ENCODE assay signal across 8 cellular contexts in genomic region chr12:130871286-130872178, GRCh38. TPM values are rescaled to one million over a fixed set of nuclear protein-coding genes. Genes with fewer than 3 reads are reported as not detected.
DNase-seq lines count a peak whose midpoint lies in the region; ATAC-seq and TF ChIP-seq lines count a peak whose summit lies in the region.

Gene RAN, plus strand, starts transcription at chr12:130872066. Its CDS starts 528 bp downstream, at chr12:130872594.

- peaks cover 5% of the 10 kb centered on the region; the same call in 1 of the 2 replicates for H4K20me1 ChIP-seq in OCI-LY1 (ENCODE audit: insufficient read depth, low read length)

- peak within 1 kb of the TSS; percentile 90 for H3K27ac ChIP-seq in OCI-LY1 (ENCODE audit: low read depth, low read length, poor library complexity, severe bottlenecking)

- DNase-seq in Caki2 (ENCODE audit: low read depth) (peak; percentile 88), HuH-7 (ENCODE audit: low spot score) (peak; percentile 91), endothelial cell (ENCODE audit: low spot score) (peak; percentile 88), middle frontal gyrus (ENCODE audit: extremely low spot score, low spot score) (peak; percentile 84)
- DNase-seq in activated CD8-positive, alpha-beta memory T cell treated with anti-CD3 and anti-CD28 coated beads, Interleukin-2, amount 50 U/mL, for 48 hours, result peak; percentile 96
- peak; percentile 84 for DNase-seq in stimulated activated CD8-positive, alpha-beta memory T cell treated with anti-CD3 and anti-CD28 coated beads, Interleukin-2, amount 100 ng/mL, for 1 hour (ENCODE audit: low read depth in 2 of 2)

- peaks cover 14% of the 10 kb centered on the region for H3K4me1 Mint-ChIP-seq in endothelial cell (ENCODE audit: unreplicated experiment)

- peak within 1 kb of the TSS; percentile 94 for H3K9ac ChIP-seq in OCI-LY1 (ENCODE audit: low read length)

- peaks cover 53% of the 10 kb centered on the region for H3K4me1 ChIP-seq in OCI-LY1 (ENCODE audit: insufficient read depth, low read length, severe bottlenecking)

- H2AFZ ChIP-seq in OCI-LY1 (ENCODE audit: low read length), result no peak within 1 kb of the TSS

- H3K79me2 ChIP-seq in OCI-LY1 (ENCODE audit: insufficient read depth, low read length), result peaks cover 12% of the 10 kb centered on the region

- H3K4me2 ChIP-seq in OCI-LY1 (ENCODE audit: low read length), result peak within 1 kb of the TSS; percentile 92

- H3F3A ChIP-seq in OCI-LY1 (ENCODE audit: insufficient read depth, low read length), result peaks cover 16% of the 10 kb centered on the region

- ATAC-seq in GM21447 (IDR thresholded peaks at IDR 0.05; ENCODE audit: unreplicated experiment), result peak; percentile 55

- in situ Hi-C loops in Caki2 (cut with HindIII; ENCODE audit: low pct_unique_long_range_greater_than_20kb, low sequenced_read_pairs), result no loop called here

- H3K9me2 ChIP-seq in OCI-LY1 (ENCODE audit: low read depth, low read length), result no peaks in the 10 kb centered on the region

- no peaks in the 10 kb centered on the region for H3K9me3 Mint-ChIP-seq in endothelial cell (ENCODE audit: unreplicated experiment)

- H3K27me3 Mint-ChIP-seq in endothelial cell (ENCODE audit: unreplicated experiment), result peaks cover 8% of the 10 kb centered on the region

- H3K27ac Mint-ChIP-seq in endothelial cell (ENCODE audit: unreplicated experiment), result peak within 1 kb of the TSS; percentile 96

- H3K27me3 ChIP-seq in OCI-LY1 (ENCODE audit: insufficient read depth, low read length), result no peaks in the 10 kb centered on the region

- H3K4me3 ChIP-seq in OCI-LY1 (ENCODE audit: low read depth, low read length, poor library complexity, severe bottlenecking), result peak within 1 kb of the TSS; percentile 77

- H3K36me3 Mint-ChIP-seq in endothelial cell (ENCODE audit: low read depth, unreplicated experiment), result peaks cover 28% of the 10 kb centered on the region

- peaks cover 42% of the 10 kb centered on the region for H3K36me3 ChIP-seq in OCI-LY1 (ENCODE audit: insufficient read depth, low read length)

- no peaks in the 10 kb centered on the region for H3K9me3 ChIP-seq in OCI-LY1 (ENCODE audit: low read length)

- TF ChIP-seq CTCF in OCI-LY1 (IDR thresholded peaks at IDR 0.05; ENCODE audit: low read length), result no peak
- no peak for TF ChIP-seq CTCF in endothelial cell (IDR thresholded peaks at IDR 0.05; ENCODE audit: unreplicated experiment)

- H3K4me3 Mint-ChIP-seq in endothelial cell (ENCODE audit: unreplicated experiment), result peak within 1 kb of the TSS; percentile 99

RNA-seq across cellular contexts. Expression of gene RAN, which starts in this region (rescaled TPM):
- total RNA-seq in Caki2 (2014; rRNA removed; shearing (Covaris generic); ENCODE audit: low replicate concordance), result 870 and 896 TPM in 2 replicates
- total RNA-seq in endothelial cell (ENCODE audit: unreplicated experiment), result 685 TPM

Comparison
In these comparisons a context has a peak if more than half of its experiments do, and no peak if none do; other contexts are left out.
1. Peak in every context shown above with its lines: DNase-seq, ATAC-seq, H3K4me3 ChIP-seq and H3K27ac ChIP-seq.